11 cellular contexts compared by ENCODE assay signal in genomic region chr4:36269116-36269515, GRCh38. TPM values are rescaled to one million over a fixed set of nuclear protein-coding genes. Genes with fewer than 3 reads are reported as not detected.
DNase-seq lines count a peak whose midpoint lies in the region; ATAC-seq and TF ChIP-seq lines count a peak whose summit lies in the region.
"Had no signal": no experiment of that assay in that cellular context is flagged by ENCODE, and none has a peak within 500 bp of the region (broad histone marks: within the 10 kb centered on the region; RNA-seq: fewer than 3 reads in every experiment).

No MANE protein-coding gene starts in this region.

- ATAC-seq in activated T-cell treated with anti-CD3 and anti-CD28 coated beads, Interleukin-2, amount 50 U/mL, for 4 hours = peak; percentile 78 to 90
- ATAC-seq in stimulated activated naive CD8-positive, alpha-beta T cell treated with anti-CD3 and anti-CD28 coated beads, Interleukin-15, Interleukin-2, amounts not matched to agents 100 U/mL and 50 U/mL, for 24 hours = peak; percentile 96
- ATAC-seq in HG03565 (IDR thresholded peaks at IDR 0.05; ENCODE audit: unreplicated experiment) = no peak

- H3K4me2 ChIP-seq in hepatocyte = no peak overlapping the region

- 86% methylated on average over 4 of the region's 4 CpGs for WGBS in hepatocyte (ENCODE audit: low lambda C conversion rate, missing lambda C conversion rate)

- DNase-seq in activated T-cell treated with anti-CD3 and anti-CD28 coated beads, Interleukin-2, amount 50 U/mL, for 4 hours = no peak
- DNase-seq in activated T-cell treated with anti-CD3 and anti-CD28 coated beads, Interleukin-2, amount 50 U/mL, for 1 hour = no peak
- DNase-seq in T-helper 22 cell (ENCODE audit: low read depth) (peak; percentile 21), hepatocyte (ENCODE audit: low spot score) (no peak), C1 segment of cervical spinal cord (lab: John Stamatoyannopoulos, UW) (no peak)
- DNase-seq in effector CD8-positive, alpha-beta T cell (lab: John Stamatoyannopoulos, UW) = peak; percentile 1
- no peak for DNase-seq in stimulated activated naive CD8-positive, alpha-beta T cell treated with anti-CD3 and anti-CD28 coated beads, Interleukin-15, Interleukin-2, amounts not matched to agents 100 U/mL and 50 U/mL, for 24 hours
- DNase-seq: NCI-H82 had no signal

- no peaks in the 10 kb centered on the region for H3K27me3 ChIP-seq in hepatocyte
- H3K27me3 ChIP-seq: SJSA1 had no signal

- no peaks in the 10 kb centered on the region for H4K20me1 ChIP-seq in hepatocyte (ENCODE audit: insufficient read depth, poor library complexity, severe bottlenecking)

- no peaks in the 10 kb centered on the region for H3K9me2 ChIP-seq in hepatocyte (replicated peaks; ENCODE audit: insufficient read depth)

- no peaks in the 10 kb centered on the region for H3K9me3 ChIP-seq in hepatocyte (ENCODE audit: low read depth)
- H3K9me3 ChIP-seq: SJSA1 had no signal

- H3K4me1 Mint-ChIP-seq in activated T-cell treated with anti-CD3 and anti-CD28 coated beads, Interleukin-2, amount 50 U/mL, for 4 hours (ENCODE audit: low read depth) = peaks cover 44% of the 10 kb centered on the region

- no peaks in the 10 kb centered on the region for H3K36me3 ChIP-seq in hepatocyte (replicated peaks; ENCODE audit: insufficient read depth, low read depth)
- H3K36me3 ChIP-seq: SJSA1 had no signal

- no peak overlapping the region for H3K27ac ChIP-seq in hepatocyte
- H3K27ac ChIP-seq: SJSA1 had no signal

- H3K27me3 Mint-ChIP-seq in activated T-cell treated with anti-CD3 and anti-CD28 coated beads, Interleukin-2, amount 50 U/mL, for 4 hours (ENCODE audit: low read depth) = no peaks in the 10 kb centered on the region
- H3K27me3 Mint-ChIP-seq: type B pancreatic cell had no signal

- no peaks in the 10 kb centered on the region for H3K36me3 Mint-ChIP-seq in activated T-cell treated with anti-CD3 and anti-CD28 coated beads, Interleukin-2, amount 50 U/mL, for 4 hours (ENCODE audit: insufficient read depth)
- H3K36me3 Mint-ChIP-seq: type B pancreatic cell had no signal

- no peak for TF ChIP-seq CTCF in hepatocyte (IDR thresholded peaks at IDR 0.05; ENCODE audit: poor library complexity)

- H3K4me3 Mint-ChIP-seq in activated T-cell treated with anti-CD3 and anti-CD28 coated beads, Interleukin-2, amount 50 U/mL, for 4 hours = no peak overlapping the region
- H3K4me3 Mint-ChIP-seq: type B pancreatic cell had no signal

- H3K9me3 Mint-ChIP-seq in activated T-cell treated with anti-CD3 and anti-CD28 coated beads, Interleukin-2, amount 50 U/mL, for 4 hours = no peaks in the 10 kb centered on the region
- H3K9me3 Mint-ChIP-seq: type B pancreatic cell had no signal

- no peaks in the 10 kb centered on the region for H3K79me2 ChIP-seq in hepatocyte

- no peaks in the 10 kb centered on the region for H3K4me1 ChIP-seq in hepatocyte (ENCODE audit: insufficient read depth)
- H3K4me1 ChIP-seq: SJSA1 had no signal

- no peak overlapping the region for H2AFZ ChIP-seq in hepatocyte

- no peak overlapping the region for H3K4me3 ChIP-seq in hepatocyte
- H3K4me3 ChIP-seq: SJSA1 had no signal

RNA-seq across cellular contexts. Expression of gene DTHD1, which starts 12.3 kb away (rescaled TPM):
- under 1 TPM; 0.15 to 0.71 (median 0.19) TPM for total RNA-seq in activated T-cell treated with anti-CD3 and anti-CD28 coated beads, Interleukin-2, amount 50 U/mL, for 4 hours
- 0.12 TPM in 1 of 2 replicates, not detected in the other for total RNA-seq in hepatocyte
- not detected in 2 replicates for polyA plus RNA-seq in hepatocyte
- total RNA-seq: SJSA1 had no signal

RNA-seq across cellular contexts. Expression of gene ARAP2, which starts 24.8 kb away (rescaled TPM):
- 10 to 100 TPM; 20.7 to 33.2 (median 26.8) TPM for total RNA-seq in activated T-cell treated with anti-CD3 and anti-CD28 coated beads, Interleukin-2, amount 50 U/mL, for 4 hours
- total RNA-seq in hepatocyte = 11.7 and 22.7 TPM in 2 replicates
- 5.9 and 8.8 TPM in 2 replicates for polyA plus RNA-seq in hepatocyte

Comparison
In these comparisons a context has a peak if more than half of its experiments do, and no peak if none do; other contexts are left out.
1. DNase-seq: peak in T-helper 22 cell (single experiment) and effector CD8-positive, alpha-beta T cell (single experiment); none in activated T-cell treated with anti-CD3 and anti-CD28 coated beads, Interleukin-2, amount 50 U/mL, for 4 hours (single experiment), activated T-cell treated with anti-CD3 and anti-CD28 coated beads, Interleukin-2, amount 50 U/mL, for 1 hour (single experiment), stimulated activated naive CD8-positive, alpha-beta T cell treated with anti-CD3 and anti-CD28 coated beads, Interleukin-15, Interleukin-2, amounts not matched to agents 100 U/mL and 50 U/mL, for 24 hours (single experiment), hepatocyte (single experiment) and C1 segment of cervical spinal cord (0 of 14).